In genomic region chr3:113113361-113113760, GRCh38 we compare ENCODE assay signal across 2 cellular contexts.
TF ChIP-seq lines count a peak whose summit lies in the region.

No MANE protein-coding gene starts in this region.

TF ChIP-seq in HepG2, 621 proteins besides CTCF, POLR2A, EP300 and RAD21:
- TF ChIP-seq PLRG1 (conservative IDR thresholded peaks at IDR 0.05): no peak
- TF ChIP-seq ATF7 (IDR thresholded peaks at IDR 0.05): 0 out of 2 replicates have a peak, but pooled peaks have one; percentile 52
- no peak for TF ChIP-seq ATF7 (CRISPR knock-in tag; IDR thresholded peaks at IDR 0.05)

TF ChIP-seq in GM12878, 131 proteins besides CTCF, POLR2A, EP300 and RAD21:
- no peak for TF ChIP-seq RUNX3 (IDR thresholded peaks at IDR 0.05; ENCODE audit: low read length)
- TF ChIP-seq ATF7 (IDR thresholded peaks at IDR 0.05; ENCODE audit: low read depth): peak; percentile 41; the same call in 1 of the 2 replicates
